ENCODE assay signal across 8 cellular contexts in genomic region chr1:156445789-156446263, GRCh38. TPM values are rescaled to one million over a fixed set of nuclear protein-coding genes. Genes with fewer than 3 reads are reported as not detected.
DNase-seq lines count a peak whose midpoint lies in the region; ATAC-seq and TF ChIP-seq lines count a peak whose summit lies in the region.

No MANE protein-coding gene starts in this region.

- TF ChIP-seq CTCF in parathyroid adenoma (IDR thresholded peaks at IDR 0.05) (peak; percentile 90), tibial nerve (IDR thresholded peaks at IDR 0.05) (peak; percentile 87 to 93 (median 89))

- no peak for TF ChIP-seq POLR2A in tibial nerve (IDR thresholded peaks at IDR 0.05)

- H3K79me2 ChIP-seq in parathyroid adenoma, result no peaks in the 10 kb centered on the region

- DNase-seq in GM03348 (ENCODE audit: low spot score) (peak; percentile 90), NCI-H1092 (lab: John Stamatoyannopoulos, UW) (peak; percentile 77), SK-N-MC (ENCODE audit: low read depth, low spot score) (peak; percentile 56), globus pallidus (ENCODE audit: low spot score) (peak; percentile 81), tibial nerve (ENCODE audit: low spot score in 2 of 2) (peak; percentile 62 to 86)
- DNase-seq in activated naive CD4-positive, alpha-beta T cell (lab: John Stamatoyannopoulos, UW), result peak; percentile 59 to 65 (median 61)

- TF ChIP-seq EP300 in tibial nerve (IDR thresholded peaks at IDR 0.05), result no peak

- H3K4me3 ChIP-seq in SK-N-MC, result peak overlapping the region; percentile 42; the same call in 1 of the 2 replicates
- H3K4me3 ChIP-seq in parathyroid adenoma (ENCODE audit: low read depth, low read length), result no peak overlapping the region
- no peak overlapping the region for H3K4me3 ChIP-seq in tibial nerve

- no peak overlapping the region for H2AFZ ChIP-seq in parathyroid adenoma

- H3K4me1 ChIP-seq in parathyroid adenoma, result no peaks in the 10 kb centered on the region
- peaks cover 0 to 7% (median 0%) of the 10 kb centered on the region in 4 donors for H3K4me1 ChIP-seq in tibial nerve

- no peak overlapping the region for H3K9ac ChIP-seq in SK-N-MC (ENCODE audit: insufficient read length)
- no peak overlapping the region for H3K9ac ChIP-seq in parathyroid adenoma

- peak overlapping the region; percentile 34 for H3K4me2 ChIP-seq in parathyroid adenoma (ENCODE audit: low read length)

- H3K9me3 ChIP-seq in SK-N-MC (ENCODE audit: low read depth, low read length) (no peaks in the 10 kb centered on the region), parathyroid adenoma (ENCODE audit: control insufficient read depth, low read length) (no peaks in the 10 kb centered on the region), tibial nerve (no peaks in the 10 kb centered on the region)

- no peaks in the 10 kb centered on the region for H3K36me3 ChIP-seq in SK-N-MC (ENCODE audit: insufficient read depth, low read length)
- H3K36me3 ChIP-seq in parathyroid adenoma (ENCODE audit: control insufficient read depth, insufficient read depth, low read length), result no peaks in the 10 kb centered on the region
- no peaks in the 10 kb centered on the region for H3K36me3 ChIP-seq in tibial nerve

- H3K27me3 ChIP-seq in parathyroid adenoma (ENCODE audit: control insufficient read depth, insufficient read depth, low read length), result no peaks in the 10 kb centered on the region
- peaks cover 1 to 61% of the 10 kb centered on the region in 2 donors for H3K27me3 ChIP-seq in tibial nerve

- H3K27ac ChIP-seq in SK-N-MC (no peak overlapping the region), parathyroid adenoma (no peak overlapping the region), tibial nerve (no peak overlapping the region)

- no peak for ATAC-seq in HG03460 (IDR thresholded peaks at IDR 0.05; ENCODE audit: unreplicated experiment)

- WGBS in tibial nerve, 2 donors, result 1 to 4% methylated on average over 11 of the region's 11 CpGs

RNA-seq across cellular contexts. Expression of gene MEF2D, which starts 54.7 kb away (rescaled TPM):
- 10 to 100 TPM; 67.5 to 84.9 (median 70.8) TPM for total RNA-seq in tibial nerve
